In genomic region chr6:36245572-36246031, GRCh38 we compare ENCODE assay signal across 12 cellular contexts. TPM values are rescaled to one million over a fixed set of nuclear protein-coding genes. Genes with fewer than 3 reads are reported as not detected.
A peak's percentile ranks its signal among the peaks of the same experiment; 100 is the strongest.
DNase-seq lines count a peak whose midpoint lies in the region; ATAC-seq and TF ChIP-seq lines count a peak whose summit lies in the region.
"Had no signal": no experiment of that assay in that cellular context is flagged by ENCODE, and none has a peak within 500 bp of the region (broad histone marks: within the 10 kb centered on the region; RNA-seq: fewer than 3 reads in every experiment).

No MANE protein-coding gene starts in this region.

- H3K4me1 ChIP-seq in HUES64 (ENCODE audit: insufficient read depth, low read length) (peaks cover 33% of the 10 kb centered on the region), colonic mucosa (peaks cover 7% of the 10 kb centered on the region), right cardiac atrium (ENCODE audit: control insufficient read depth, insufficient read depth, low read length) (no peaks in the 10 kb centered on the region)

- POLR2A ChIA-PET in GM10248 (lab: Yijun Ruan, JAX): no interaction called here
- POLR2A ChIA-PET in naive thymus-derived CD8-positive, alpha-beta T cell (lab: Charles Lee): no interaction called here

- H3K27ac ChIP-seq in HUES64 (ENCODE audit: low read depth, low read length) (peak overlapping the region; percentile 74), colonic mucosa (no peak overlapping the region), right cardiac atrium (ENCODE audit: low read length) (no peak overlapping the region)
- H3K27ac ChIP-seq: brain microvascular endothelial cell, RWPE1 had no signal

- intact Hi-C loops in colonic mucosa (cut with DNase I): no loop called here
- intact Hi-C loops in right cardiac atrium (cut with DNase I): no loop called here

- H3K9ac ChIP-seq in HUES64 (ENCODE audit: low read depth, low read length) (peak overlapping the region; percentile 37; the same call in 1 of the 2 replicates), colonic mucosa (ENCODE audit: low read depth in 2 of 2, low read length in 2 of 2) (peak overlapping the region in 1 of 2 donors; percentile 2)

- 66% methylated on average over 8 of the region's 8 CpGs for WGBS in HUES64
- 73% methylated on average over 8 of the region's 8 CpGs for WGBS in right cardiac atrium

- H3K4me3 ChIP-seq in HUES64 (ENCODE audit: low read length): no peak overlapping the region
- H3K4me3 ChIP-seq in colonic mucosa: no peak overlapping the region
- no peak overlapping the region for H3K4me3 ChIP-seq in right cardiac atrium (ENCODE audit: low read length)

- H3K27me3 Mint-ChIP-seq in naive thymus-derived CD8-positive, alpha-beta T cell: peaks cover 7 to 20% (median 10%) of the 10 kb centered on the region in 5 donors

- DNase-seq in GM10248 (ENCODE audit: extremely low spot score) (no peak), colonic mucosa (peak; percentile 76), HCEC 1CT (no peak), right cardiac atrium (no peak)
- DNase-seq in naive thymus-derived CD8-positive, alpha-beta T cell: peak in 4 of 10 donors; percentile 11 to 35 (median 22)
- DNase-seq: brain microvascular endothelial cell, MM.1S had no signal

- no peaks in the 10 kb centered on the region for H3K36me3 Mint-ChIP-seq in naive thymus-derived CD8-positive, alpha-beta T cell

- H3K27me3 ChIP-seq in HUES64 (ENCODE audit: insufficient read depth, low read length) (no peaks in the 10 kb centered on the region), colonic mucosa (no peaks in the 10 kb centered on the region), right cardiac atrium (ENCODE audit: control insufficient read depth, insufficient read depth) (no peaks in the 10 kb centered on the region)
- H3K27me3 ChIP-seq: brain microvascular endothelial cell had no signal

- H3K36me3 ChIP-seq in HUES64 (ENCODE audit: insufficient read depth, low read length): no peaks in the 10 kb centered on the region
- no peaks in the 10 kb centered on the region for H3K36me3 ChIP-seq in colonic mucosa
- H3K36me3 ChIP-seq: brain microvascular endothelial cell had no signal

- H3K27ac Mint-ChIP-seq in naive thymus-derived CD8-positive, alpha-beta T cell: peak overlapping the region in 5 of 10 donors; percentile 19 to 60 (median 45)

- H3K9me3 Mint-ChIP-seq in naive thymus-derived CD8-positive, alpha-beta T cell: no peaks in the 10 kb centered on the region

- H3K4me3 Mint-ChIP-seq in naive thymus-derived CD8-positive, alpha-beta T cell: peak overlapping the region in 2 of 10 donors; percentile 2 to 8

- peak; percentile 47 to 69 for ATAC-seq in naive thymus-derived CD8-positive, alpha-beta T cell
- ATAC-seq in HG02938 (IDR thresholded peaks at IDR 0.05; ENCODE audit: unreplicated experiment) (no peak), right cardiac atrium (no peak)

- CTCF ChIA-PET in GM10248 (lab: Yijun Ruan, JAX): interaction anchor here (0.9 kb wide), 1 partner anchor 40 kb away, joined by 3 read pairs; no protein-coding TSS in a partner anchor

- TF ChIP-seq CTCF in GM10248 (IDR thresholded peaks at IDR 0.05; ENCODE audit: control extremely low read depth, extremely low read depth, low read depth, missing control alignments) (peak; percentile 27), colonic mucosa (IDR thresholded peaks at IDR 0.05) (peak; percentile 22)

- H3K9me3 ChIP-seq in HUES64 (ENCODE audit: insufficient read depth, low read depth, low read length): no peaks in the 10 kb centered on the region
- no peaks in the 10 kb centered on the region for H3K9me3 ChIP-seq in colonic mucosa
- no peaks in the 10 kb centered on the region for H3K9me3 ChIP-seq in right cardiac atrium (ENCODE audit: control insufficient read depth, low read length)

- peaks cover 15 to 19% (median 19%) of the 10 kb centered on the region in 4 donors for H3K4me1 Mint-ChIP-seq in naive thymus-derived CD8-positive, alpha-beta T cell

RNA-seq across cellular contexts. Expression of gene PNPLA1, which starts 24.3 kb away (rescaled TPM):
- polyA plus RNA-seq in HUES64 (2013, experiment 1 of 2): not detected
- polyA plus RNA-seq in HUES64 (2013, experiment 2 of 2): not detected
- total RNA-seq in colonic mucosa: under 1 TPM; 0.35 TPM
- total RNA-seq in naive thymus-derived CD8-positive, alpha-beta T cell: not detected
- polyA plus RNA-seq in naive thymus-derived CD8-positive, alpha-beta T cell: not detected
- total RNA-seq in right cardiac atrium: not detected
- polyA plus RNA-seq in right cardiac atrium: not detected
- total RNA-seq: frontal cortex, G401 had no signal

RNA-seq across cellular contexts. Expression of gene BRPF3, which starts 49.1 kb away (rescaled TPM):
- 28.4 TPM for polyA plus RNA-seq in HUES64 (2013, experiment 1 of 2)
- polyA plus RNA-seq in HUES64 (2013, experiment 2 of 2): 27.8 TPM
- total RNA-seq in colonic mucosa: 10 to 100 TPM; 61.3 to 68.2 TPM
- 10 to 100 TPM; 35.9 to 38.6 TPM for total RNA-seq in naive thymus-derived CD8-positive, alpha-beta T cell
- 1 to 10 TPM; 3.5 to 8.4 (median 3.9) TPM for polyA plus RNA-seq in naive thymus-derived CD8-positive, alpha-beta T cell
- total RNA-seq in right cardiac atrium: 10 to 100 TPM; 22.1 to 29.8 (median 23.7) TPM
- polyA plus RNA-seq in right cardiac atrium: 13.8 TPM

Comparison
In these comparisons a context has a peak if more than half of its experiments do, and no peak if none do; other contexts are left out.
1. ATAC-seq: peak in naive thymus-derived CD8-positive, alpha-beta T cell (2 of 2); none in HG02938 (single experiment) and right cardiac atrium (0 of 2).